In genomic region chr12:111424793-111425251, GRCh38 we compare ENCODE assay signal across 2 cellular contexts.
TF ChIP-seq lines count a peak whose summit lies in the region.

No MANE protein-coding gene starts in this region.

TF ChIP-seq in GM12891, 5 proteins besides CTCF, POLR2A, EP300 and RAD21:
- TF ChIP-seq POLR2AphosphoS5 (IDR thresholded peaks at IDR 0.05; ENCODE audit: low read depth, low read length) (peak; percentile 11; the same call in 1 of the 2 replicates), TAF1 (IDR thresholded peaks at IDR 0.05; ENCODE audit: low read depth, low read length) (no peak)

TF ChIP-seq in HepG2, 621 proteins besides CTCF, POLR2A, EP300 and RAD21:
- TF ChIP-seq ZFX (CRISPR knock-in tag; IDR thresholded peaks at IDR 0.05; ENCODE audit: low read depth) (no peak), GTF2F1 (IDR thresholded peaks at IDR 0.05; ENCODE audit: low read length) (no peak), NR2F6 (IDR thresholded peaks at IDR 0.05) (0 out of 2 replicates have a peak, but pooled peaks have one; percentile 35), NR2F6 (CRISPR knock-in tag; IDR thresholded peaks at IDR 0.05) (no peak), ZBTB44 (CRISPR knock-in tag; IDR thresholded peaks at IDR 0.05) (no peak), MAX (IDR thresholded peaks at IDR 0.05) (no peak), RORA (CRISPR knock-in tag; IDR thresholded peaks at IDR 0.05) (no peak), ZNF674 (CRISPR knock-in tag; IDR thresholded peaks at IDR 0.05; ENCODE audit: low read depth) (no peak), MXD3 (CRISPR knock-in tag; IDR thresholded peaks at IDR 0.05) (no peak), ZNF501 (CRISPR knock-in tag; IDR thresholded peaks at IDR 0.05) (no peak), TEAD2 (CRISPR knock-in tag; IDR thresholded peaks at IDR 0.05) (no peak), SIX4 (CRISPR knock-in tag; IDR thresholded peaks at IDR 0.05) (no peak), NR2C2 (CRISPR knock-in tag; IDR thresholded peaks at IDR 0.05; ENCODE audit: borderline replicate concordance) (peak; percentile 15; the same call in 1 of the 2 replicates), HNRNPLL (IDR thresholded peaks at IDR 0.05; ENCODE audit: low read depth, low read length, poor library complexity, severe bottlenecking) (peak; percentile 18), STAT5B (CRISPR knock-in tag; IDR thresholded peaks at IDR 0.05) (no peak), ZNF331 (CRISPR knock-in tag; IDR thresholded peaks at IDR 0.05) (no peak), MTF2 (CRISPR knock-in tag; IDR thresholded peaks at IDR 0.05; ENCODE audit: borderline replicate concordance) (no peak), PHF20 (CRISPR knock-in tag; IDR thresholded peaks at IDR 0.05) (no peak)
- TF ChIP-seq, protein P1, sequence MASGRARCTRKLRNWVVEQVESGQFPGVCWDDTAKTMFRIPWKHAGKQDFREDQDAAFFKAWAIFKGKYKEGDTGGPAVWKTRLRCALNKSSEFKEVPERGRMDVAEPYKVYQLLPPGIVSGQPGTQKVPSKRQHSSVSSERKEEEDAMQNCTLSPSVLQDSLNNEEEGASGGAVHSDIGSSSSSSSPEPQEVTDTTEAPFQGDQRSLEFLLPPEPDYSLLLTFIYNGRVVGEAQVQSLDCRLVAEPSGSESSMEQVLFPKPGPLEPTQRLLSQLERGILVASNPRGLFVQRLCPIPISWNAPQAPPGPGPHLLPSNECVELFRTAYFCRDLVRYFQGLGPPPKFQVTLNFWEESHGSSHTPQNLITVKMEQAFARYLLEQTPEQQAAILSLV (CRISPR knock-in tag; IDR thresholded peaks at IDR 0.05; ENCODE audit: borderline replicate concordance) = no peak
